ENCODE assay signal across 1 cellular context in the genomic region with DNA sequence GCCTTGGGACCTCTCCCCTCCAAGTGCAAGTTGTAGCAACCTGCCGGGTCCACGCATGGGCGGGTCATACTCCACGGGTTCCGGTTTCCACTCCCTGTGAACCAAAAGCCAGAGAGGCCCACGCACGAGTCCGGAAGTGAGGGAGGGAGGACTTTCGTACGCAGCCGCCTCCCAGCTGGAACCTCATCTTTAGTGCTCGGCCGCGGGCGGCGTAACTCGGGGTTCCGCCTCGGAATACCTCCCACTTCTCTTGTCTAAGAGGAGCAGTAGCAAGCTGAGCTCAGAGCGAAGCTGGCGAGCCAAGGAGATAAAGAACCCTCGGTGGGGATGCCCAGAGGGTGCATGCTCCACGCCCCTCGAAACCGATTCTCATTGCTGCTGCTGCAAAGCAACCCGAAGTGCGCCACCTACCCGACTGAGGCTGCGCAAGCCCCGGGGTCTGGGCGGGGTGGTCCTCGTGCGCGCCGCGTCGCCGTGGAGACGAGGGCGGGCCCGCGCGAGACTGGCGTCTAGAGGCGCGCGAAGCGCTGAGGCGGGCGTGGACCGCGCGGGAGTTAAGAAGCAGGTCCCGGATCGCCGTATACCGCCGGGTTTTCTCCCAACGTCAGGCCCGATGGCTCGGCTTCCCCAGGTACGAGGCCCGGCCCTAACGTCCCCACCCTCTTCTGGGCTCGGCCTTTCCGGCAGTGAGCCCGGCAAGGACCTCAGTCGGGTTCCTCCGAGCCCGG.
TF ChIP-seq lines count a peak whose summit lies in the region.

A gene with protein sequence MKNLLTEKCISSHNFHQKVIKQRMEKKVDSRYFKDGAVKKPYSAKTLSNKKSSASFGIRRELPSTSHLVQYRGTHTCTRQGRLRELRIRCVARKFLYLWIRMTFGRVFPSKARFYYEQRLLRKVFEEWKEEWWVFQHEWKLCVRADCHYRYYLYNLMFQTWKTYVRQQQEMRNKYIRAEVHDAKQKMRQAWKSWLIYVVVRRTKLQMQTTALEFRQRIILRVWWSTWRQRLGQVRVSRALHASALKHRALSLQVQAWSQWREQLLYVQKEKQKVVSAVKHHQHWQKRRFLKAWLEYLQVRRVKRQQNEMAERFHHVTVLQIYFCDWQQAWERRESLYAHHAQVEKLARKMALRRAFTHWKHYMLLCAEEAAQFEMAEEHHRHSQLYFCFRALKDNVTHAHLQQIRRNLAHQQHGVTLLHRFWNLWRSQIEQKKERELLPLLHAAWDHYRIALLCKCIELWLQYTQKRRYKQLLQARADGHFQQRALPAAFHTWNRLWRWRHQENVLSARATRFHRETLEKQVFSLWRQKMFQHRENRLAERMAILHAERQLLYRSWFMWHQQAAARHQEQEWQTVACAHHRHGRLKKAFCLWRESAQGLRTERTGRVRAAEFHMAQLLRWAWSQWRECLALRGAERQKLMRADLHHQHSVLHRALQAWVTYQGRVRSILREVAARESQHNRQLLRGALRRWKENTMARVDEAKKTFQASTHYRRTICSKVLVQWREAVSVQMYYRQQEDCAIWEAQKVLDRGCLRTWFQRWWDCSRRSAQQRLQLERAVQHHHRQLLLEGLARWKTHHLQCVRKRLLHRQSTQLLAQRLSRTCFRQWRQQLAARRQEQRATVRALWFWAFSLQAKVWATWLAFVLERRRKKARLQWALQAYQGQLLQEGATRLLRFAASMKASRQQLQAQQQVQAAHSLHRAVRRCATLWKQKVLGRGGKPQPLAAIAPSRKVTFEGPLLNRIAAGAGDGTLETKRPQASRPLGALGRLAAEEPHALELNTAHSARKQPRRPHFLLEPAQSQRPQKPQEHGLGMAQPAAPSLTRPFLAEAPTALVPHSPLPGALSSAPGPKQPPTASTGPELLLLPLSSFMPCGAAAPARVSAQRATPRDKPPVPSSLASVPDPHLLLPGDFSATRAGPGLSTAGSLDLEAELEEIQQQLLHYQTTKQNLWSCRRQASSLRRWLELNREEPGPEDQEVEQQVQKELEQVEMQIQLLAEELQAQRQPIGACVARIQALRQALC (plus strand): TSS at position 530 of the 728 bp plus-strand sequence. CDS start 11,749 bp downstream, outside the sequence.

TF ChIP-seq in HepG2, 621 proteins besides CTCF, POLR2A, EP300 and RAD21 (continued from another document and continues in another):
- no peak for TF ChIP-seq ESRRA (CRISPR knock-in tag; IDR thresholded peaks at IDR 0.05; ENCODE audit: low read depth)
- no peak for TF ChIP-seq ZNF781 (CRISPR knock-in tag; IDR thresholded peaks at IDR 0.05; ENCODE audit: borderline replicate concordance, not compliant biosample characterization)
- no peak for TF ChIP-seq WIZ (CRISPR knock-in tag; IDR thresholded peaks at IDR 0.05)
- TF ChIP-seq GABPB1 (CRISPR knock-in tag; IDR thresholded peaks at IDR 0.05), result peak; percentile 78
- TF ChIP-seq ZC3H4 (CRISPR knock-in tag; IDR thresholded peaks at IDR 0.05; ENCODE audit: borderline replicate concordance), result no peak
- no peak for TF ChIP-seq ZSCAN29 (CRISPR knock-in tag; conservative IDR thresholded peaks at IDR 0.05)
- TF ChIP-seq HNF4A (CRISPR knock-in tag; IDR thresholded peaks at IDR 0.05), result 0 out of 2 replicates have a peak, but pooled peaks have one; percentile 16
- TF ChIP-seq CAMTA2 (CRISPR knock-in tag; IDR thresholded peaks at IDR 0.05; ENCODE audit: borderline replicate concordance), result peak; percentile 77; the same call in 1 of the 2 replicates
- no peak for TF ChIP-seq CEBPB (IDR thresholded peaks at IDR 0.05; ENCODE audit: borderline replicate concordance, low read depth, low read length)
- no peak; the same call in 1 of the 2 replicates for TF ChIP-seq ZNF225 (CRISPR knock-in tag; IDR thresholded peaks at IDR 0.05)
- TF ChIP-seq FOXK2 (IDR thresholded peaks at IDR 0.05), result no peak
- TF ChIP-seq ZNF747 (CRISPR knock-in tag; IDR thresholded peaks at IDR 0.05; ENCODE audit: borderline replicate concordance), result peak; percentile 70; the same call in 1 of the 2 replicates
- TF ChIP-seq ZSCAN25 (CRISPR knock-in tag; IDR thresholded peaks at IDR 0.05), result no peak
- peak; percentile 85; the same call in 1 of the 2 replicates for TF ChIP-seq SNAPC2 (CRISPR knock-in tag; IDR thresholded peaks at IDR 0.05)
- no peak for TF ChIP-seq MED8 (CRISPR knock-in tag; IDR thresholded peaks at IDR 0.05; ENCODE audit: insufficient replicate concordance)
- TF ChIP-seq SALL1 (CRISPR knock-in tag; IDR thresholded peaks at IDR 0.05), result peak; percentile 57; the same call in 1 of the 2 replicates
- TF ChIP-seq PHF21A (CRISPR knock-in tag; IDR thresholded peaks at IDR 0.05), result peak; percentile 81; the same call in 1 of the 2 replicates
- no peak for TF ChIP-seq ZNF792 (CRISPR knock-in tag; IDR thresholded peaks at IDR 0.05)
- peak; percentile 72 for TF ChIP-seq POLR2AphosphoS5 (IDR thresholded peaks at IDR 0.05; ENCODE audit: low read depth, low read length)
- TF ChIP-seq NFRKB (IDR thresholded peaks at IDR 0.05), result no peak
- peak; percentile 80; the same call in 1 of the 2 replicates for TF ChIP-seq ZNF558 (CRISPR knock-in tag; IDR thresholded peaks at IDR 0.05; ENCODE audit: borderline replicate concordance)
- TF ChIP-seq, protein P1, sequence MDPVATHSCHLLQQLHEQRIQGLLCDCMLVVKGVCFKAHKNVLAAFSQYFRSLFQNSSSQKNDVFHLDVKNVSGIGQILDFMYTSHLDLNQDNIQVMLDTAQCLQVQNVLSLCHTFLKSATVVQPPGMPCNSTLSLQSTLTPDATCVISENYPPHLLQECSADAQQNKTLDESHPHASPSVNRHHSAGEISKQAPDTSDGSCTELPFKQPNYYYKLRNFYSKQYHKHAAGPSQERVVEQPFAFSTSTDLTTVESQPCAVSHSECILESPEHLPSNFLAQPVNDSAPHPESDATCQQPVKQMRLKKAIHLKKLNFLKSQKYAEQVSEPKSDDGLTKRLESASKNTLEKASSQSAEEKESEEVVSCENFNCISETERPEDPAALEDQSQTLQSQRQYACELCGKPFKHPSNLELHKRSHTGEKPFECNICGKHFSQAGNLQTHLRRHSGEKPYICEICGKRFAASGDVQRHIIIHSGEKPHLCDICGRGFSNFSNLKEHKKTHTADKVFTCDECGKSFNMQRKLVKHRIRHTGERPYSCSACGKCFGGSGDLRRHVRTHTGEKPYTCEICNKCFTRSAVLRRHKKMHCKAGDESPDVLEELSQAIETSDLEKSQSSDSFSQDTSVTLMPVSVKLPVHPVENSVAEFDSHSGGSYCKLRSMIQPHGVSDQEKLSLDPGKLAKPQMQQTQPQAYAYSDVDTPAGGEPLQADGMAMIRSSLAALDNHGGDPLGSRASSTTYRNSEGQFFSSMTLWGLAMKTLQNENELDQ (CRISPR knock-in tag; IDR thresholded peaks at IDR 0.05; ENCODE audit: borderline replicate concordance), result no peak
- TF ChIP-seq ZNF652 (CRISPR knock-in tag; IDR thresholded peaks at IDR 0.05; ENCODE audit: borderline replicate concordance, low read depth), result no peak
- TF ChIP-seq MBD4 (IDR thresholded peaks at IDR 0.05; ENCODE audit: borderline replicate concordance, low read length), result no peak
- TF ChIP-seq, protein P2, sequence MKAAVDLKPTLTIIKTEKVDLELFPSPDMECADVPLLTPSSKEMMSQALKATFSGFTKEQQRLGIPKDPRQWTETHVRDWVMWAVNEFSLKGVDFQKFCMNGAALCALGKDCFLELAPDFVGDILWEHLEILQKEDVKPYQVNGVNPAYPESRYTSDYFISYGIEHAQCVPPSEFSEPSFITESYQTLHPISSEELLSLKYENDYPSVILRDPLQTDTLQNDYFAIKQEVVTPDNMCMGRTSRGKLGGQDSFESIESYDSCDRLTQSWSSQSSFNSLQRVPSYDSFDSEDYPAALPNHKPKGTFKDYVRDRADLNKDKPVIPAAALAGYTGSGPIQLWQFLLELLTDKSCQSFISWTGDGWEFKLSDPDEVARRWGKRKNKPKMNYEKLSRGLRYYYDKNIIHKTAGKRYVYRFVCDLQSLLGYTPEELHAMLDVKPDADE (CRISPR knock-in tag; IDR thresholded peaks at IDR 0.05), result 0 out of 2 replicates have a peak, but pooled peaks have one; percentile 59
- TF ChIP-seq MEIS1 (CRISPR knock-in tag; IDR thresholded peaks at IDR 0.05; ENCODE audit: borderline replicate concordance), result no peak
- TF ChIP-seq, protein P3, sequence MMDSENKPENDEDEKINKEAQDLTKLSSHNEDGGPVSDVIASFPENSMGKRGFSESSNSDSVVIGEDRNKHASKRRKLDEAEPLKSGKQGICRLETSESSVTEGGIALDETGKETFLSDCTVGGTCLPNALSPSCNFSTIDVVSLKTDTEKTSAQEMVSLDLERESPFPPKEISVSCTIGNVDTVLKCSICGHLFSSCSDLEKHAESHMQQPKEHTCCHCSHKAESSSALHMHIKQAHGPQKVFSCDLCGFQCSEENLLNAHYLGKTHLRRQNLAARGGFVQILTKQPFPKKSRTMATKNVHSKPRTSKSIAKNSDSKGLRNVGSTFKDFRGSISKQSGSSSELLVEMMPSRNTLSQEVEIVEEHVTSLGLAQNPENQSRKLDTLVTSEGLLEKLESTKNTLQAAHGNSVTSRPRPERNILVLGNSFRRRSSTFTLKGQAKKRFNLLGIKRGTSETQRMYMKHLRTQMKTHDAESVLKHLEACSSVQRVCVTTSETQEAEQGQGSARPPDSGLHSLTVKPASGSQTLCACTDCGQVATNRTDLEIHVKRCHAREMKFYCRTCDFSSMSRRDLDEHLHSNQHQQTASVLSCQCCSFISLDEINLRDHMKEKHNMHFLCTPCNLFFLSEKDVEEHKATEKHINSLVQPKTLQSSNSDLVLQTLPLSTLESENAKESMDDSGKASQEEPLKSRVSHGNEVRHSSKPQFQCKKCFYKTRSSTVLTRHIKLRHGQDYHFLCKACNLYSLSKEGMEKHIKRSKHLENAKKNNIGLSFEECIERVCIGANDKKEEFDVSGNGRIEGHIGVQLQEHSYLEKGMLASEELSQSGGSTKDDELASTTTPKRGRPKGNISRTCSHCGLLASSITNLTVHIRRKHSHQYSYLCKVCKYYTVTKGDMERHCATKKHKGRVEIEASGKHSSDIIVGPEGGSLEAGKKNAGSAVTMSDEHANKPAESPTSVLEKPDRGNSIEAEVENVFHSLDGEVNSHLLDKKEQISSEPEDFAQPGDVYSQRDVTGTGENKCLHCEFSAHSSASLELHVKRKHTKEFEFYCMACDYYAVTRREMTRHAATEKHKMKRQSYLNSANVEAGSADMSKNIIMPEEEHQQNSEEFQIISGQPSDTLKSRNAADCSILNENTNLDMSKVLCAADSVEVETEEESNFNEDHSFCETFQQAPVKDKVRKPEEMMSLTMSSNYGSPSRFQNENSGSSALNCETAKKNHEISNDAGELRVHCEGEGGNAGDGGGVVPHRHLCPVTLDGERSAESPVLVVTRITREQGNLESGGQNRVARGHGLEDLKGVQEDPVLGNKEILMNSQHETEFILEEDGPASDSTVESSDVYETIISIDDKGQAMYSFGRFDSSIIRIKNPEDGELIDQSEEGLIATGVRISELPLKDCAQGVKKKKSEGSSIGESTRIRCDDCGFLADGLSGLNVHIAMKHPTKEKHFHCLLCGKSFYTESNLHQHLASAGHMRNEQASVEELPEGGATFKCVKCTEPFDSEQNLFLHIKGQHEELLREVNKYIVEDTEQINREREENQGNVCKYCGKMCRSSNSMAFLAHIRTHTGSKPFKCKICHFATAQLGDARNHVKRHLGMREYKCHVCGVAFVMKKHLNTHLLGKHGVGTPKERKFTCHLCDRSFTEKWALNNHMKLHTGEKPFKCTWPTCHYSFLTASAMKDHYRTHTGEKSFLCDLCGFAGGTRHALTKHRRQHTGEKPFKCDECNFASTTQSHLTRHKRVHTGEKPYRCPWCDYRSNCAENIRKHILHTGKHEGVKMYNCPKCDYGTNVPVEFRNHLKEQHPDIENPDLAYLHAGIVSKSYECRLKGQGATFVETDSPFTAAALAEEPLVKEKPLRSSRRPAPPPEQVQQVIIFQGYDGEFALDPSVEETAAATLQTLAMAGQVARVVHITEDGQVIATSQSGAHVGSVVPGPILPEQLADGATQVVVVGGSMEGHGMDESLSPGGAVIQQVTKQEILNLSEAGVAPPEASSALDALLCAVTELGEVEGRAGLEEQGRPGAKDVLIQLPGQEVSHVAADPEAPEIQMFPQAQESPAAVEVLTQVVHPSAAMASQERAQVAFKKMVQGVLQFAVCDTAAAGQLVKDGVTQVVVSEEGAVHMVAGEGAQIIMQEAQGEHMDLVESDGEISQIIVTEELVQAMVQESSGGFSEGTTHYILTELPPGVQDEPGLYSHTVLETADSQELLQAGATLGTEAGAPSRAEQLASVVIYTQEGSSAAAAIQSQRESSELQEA (CRISPR knock-in tag; IDR thresholded peaks at IDR 0.05; ENCODE audit: not compliant biosample characterization), result no peak
- peak; percentile 35; the same call in 1 of the 2 replicates for TF ChIP-seq REPIN1 (CRISPR knock-in tag; IDR thresholded peaks at IDR 0.05; ENCODE audit: borderline replicate concordance, low read depth)
- TF ChIP-seq ZNF326 (CRISPR knock-in tag; IDR thresholded peaks at IDR 0.05; ENCODE audit: borderline replicate concordance), result no peak
- no peak for TF ChIP-seq KLF11 (CRISPR knock-in tag; IDR thresholded peaks at IDR 0.05)
